Comparison of ENCODE assay signal across 1 cellular context in the genomic region with DNA sequence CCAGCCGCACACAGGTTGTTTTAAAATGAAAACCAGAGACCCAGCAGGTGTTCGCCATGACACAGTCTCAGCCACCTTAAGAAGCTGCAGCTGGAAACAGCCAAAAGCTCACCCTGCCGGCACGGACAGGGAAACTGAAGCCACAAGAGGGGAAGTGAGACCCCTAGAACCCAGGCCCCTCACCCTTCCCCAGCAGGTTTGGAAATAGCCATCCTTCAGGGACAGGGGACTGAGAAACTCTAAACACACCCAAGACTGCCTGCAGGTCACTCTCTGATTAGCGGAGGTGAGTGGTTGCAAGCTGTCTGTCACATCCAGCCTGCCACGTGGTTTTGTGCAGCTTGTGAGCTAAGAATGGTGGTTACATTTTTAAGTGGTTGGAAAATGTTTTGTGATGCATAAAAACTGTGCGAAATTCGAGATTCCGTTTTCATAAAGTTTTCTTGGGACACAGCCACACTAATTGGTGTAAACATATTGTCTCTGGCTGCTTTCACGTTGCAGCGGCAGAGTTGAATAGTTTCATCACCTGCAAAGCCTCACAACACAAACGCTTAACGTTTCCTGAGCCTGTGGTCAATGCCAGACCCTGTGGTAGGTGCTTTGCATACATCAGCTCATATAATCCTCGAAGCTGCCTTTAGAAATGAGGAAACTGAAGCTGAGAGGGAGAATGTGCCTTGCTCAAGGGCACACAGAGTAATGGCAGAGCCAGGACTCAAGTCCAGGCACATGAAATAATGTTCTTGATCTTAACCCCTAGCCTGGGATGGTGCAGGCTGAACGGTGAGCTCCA.
TF ChIP-seq lines count a peak whose summit lies in the region.

No MANE protein-coding gene starts in this region.

TF ChIP-seq in GM12878, 131 proteins besides CTCF, POLR2A, EP300 and RAD21 (continued from another document):
- TF ChIP-seq, protein P1, sequence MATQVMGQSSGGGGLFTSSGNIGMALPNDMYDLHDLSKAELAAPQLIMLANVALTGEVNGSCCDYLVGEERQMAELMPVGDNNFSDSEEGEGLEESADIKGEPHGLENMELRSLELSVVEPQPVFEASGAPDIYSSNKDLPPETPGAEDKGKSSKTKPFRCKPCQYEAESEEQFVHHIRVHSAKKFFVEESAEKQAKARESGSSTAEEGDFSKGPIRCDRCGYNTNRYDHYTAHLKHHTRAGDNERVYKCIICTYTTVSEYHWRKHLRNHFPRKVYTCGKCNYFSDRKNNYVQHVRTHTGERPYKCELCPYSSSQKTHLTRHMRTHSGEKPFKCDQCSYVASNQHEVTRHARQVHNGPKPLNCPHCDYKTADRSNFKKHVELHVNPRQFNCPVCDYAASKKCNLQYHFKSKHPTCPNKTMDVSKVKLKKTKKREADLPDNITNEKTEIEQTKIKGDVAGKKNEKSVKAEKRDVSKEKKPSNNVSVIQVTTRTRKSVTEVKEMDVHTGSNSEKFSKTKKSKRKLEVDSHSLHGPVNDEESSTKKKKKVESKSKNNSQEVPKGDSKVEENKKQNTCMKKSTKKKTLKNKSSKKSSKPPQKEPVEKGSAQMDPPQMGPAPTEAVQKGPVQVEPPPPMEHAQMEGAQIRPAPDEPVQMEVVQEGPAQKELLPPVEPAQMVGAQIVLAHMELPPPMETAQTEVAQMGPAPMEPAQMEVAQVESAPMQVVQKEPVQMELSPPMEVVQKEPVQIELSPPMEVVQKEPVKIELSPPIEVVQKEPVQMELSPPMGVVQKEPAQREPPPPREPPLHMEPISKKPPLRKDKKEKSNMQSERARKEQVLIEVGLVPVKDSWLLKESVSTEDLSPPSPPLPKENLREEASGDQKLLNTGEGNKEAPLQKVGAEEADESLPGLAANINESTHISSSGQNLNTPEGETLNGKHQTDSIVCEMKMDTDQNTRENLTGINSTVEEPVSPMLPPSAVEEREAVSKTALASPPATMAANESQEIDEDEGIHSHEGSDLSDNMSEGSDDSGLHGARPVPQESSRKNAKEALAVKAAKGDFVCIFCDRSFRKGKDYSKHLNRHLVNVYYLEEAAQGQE (IDR thresholded peaks at IDR 0.05; ENCODE audit: low read depth, low read length), result no peak
- TF ChIP-seq WRNIP1 (IDR thresholded peaks at IDR 0.05; ENCODE audit: borderline replicate concordance, low read depth, low read length) (0 out of 2 replicates have a peak, but pooled peaks have one; percentile 66), HDAC2 (IDR thresholded peaks at IDR 0.05) (no peak), FOXK2 (IDR thresholded peaks at IDR 0.05) (no peak), ZNF207 (IDR thresholded peaks at IDR 0.05; ENCODE audit: borderline replicate concordance) (no peak), POLR2AphosphoS5 (IDR thresholded peaks at IDR 0.05; ENCODE audit: low read length) (peak; percentile 99), MYB (IDR thresholded peaks at IDR 0.05; ENCODE audit: borderline replicate concordance, low read depth, low read length) (peak; percentile 79), CHD1 (IDR thresholded peaks at IDR 0.05; ENCODE audit: low read depth, low read length) (0 out of 2 replicates have a peak, but pooled peaks have one; percentile 84), ZNF217 (IDR thresholded peaks at IDR 0.05) (peak; percentile 57; the same call in 1 of the 2 replicates), TAF1 (IDR thresholded peaks at IDR 0.05; ENCODE audit: borderline replicate concordance, low read depth, low read length) (peak; percentile 47; the same call in 1 of the 2 replicates), SP1 (IDR thresholded peaks at IDR 0.05; ENCODE audit: low read depth, low read length) (peak; percentile 63), ESRRA (IDR thresholded peaks at IDR 0.05; ENCODE audit: low read length) (no peak), NFXL1 (IDR thresholded peaks at IDR 0.05; ENCODE audit: borderline replicate concordance) (no peak), MXI1 (IDR thresholded peaks at IDR 0.05; ENCODE audit: low read depth, low read length) (peak; percentile 83), SMC3 (IDR thresholded peaks at IDR 0.05; ENCODE audit: borderline replicate concordance, low read length) (no peak; the same call in 1 of the 2 replicates), JUNB (IDR thresholded peaks at IDR 0.05) (no peak; the same call in 1 of the 2 replicates), ZNF274 (IDR thresholded peaks at IDR 0.05; ENCODE audit: insufficient read depth, insufficient read length) (no peak), YY1 (IDR thresholded peaks at IDR 0.05; ENCODE audit: low read depth, low read length) (peak; percentile 44; the same call in 1 of the 2 replicates), ZNF384 (IDR thresholded peaks at IDR 0.05; ENCODE audit: borderline replicate concordance, low read depth, low read length) (no peak), RCOR1 (conservative IDR thresholded peaks at IDR 0.05; ENCODE audit: low read depth, low read length) (0 out of 2 replicates have a peak, but pooled peaks have one; percentile 40)
- TF ChIP-seq, protein P2, sequence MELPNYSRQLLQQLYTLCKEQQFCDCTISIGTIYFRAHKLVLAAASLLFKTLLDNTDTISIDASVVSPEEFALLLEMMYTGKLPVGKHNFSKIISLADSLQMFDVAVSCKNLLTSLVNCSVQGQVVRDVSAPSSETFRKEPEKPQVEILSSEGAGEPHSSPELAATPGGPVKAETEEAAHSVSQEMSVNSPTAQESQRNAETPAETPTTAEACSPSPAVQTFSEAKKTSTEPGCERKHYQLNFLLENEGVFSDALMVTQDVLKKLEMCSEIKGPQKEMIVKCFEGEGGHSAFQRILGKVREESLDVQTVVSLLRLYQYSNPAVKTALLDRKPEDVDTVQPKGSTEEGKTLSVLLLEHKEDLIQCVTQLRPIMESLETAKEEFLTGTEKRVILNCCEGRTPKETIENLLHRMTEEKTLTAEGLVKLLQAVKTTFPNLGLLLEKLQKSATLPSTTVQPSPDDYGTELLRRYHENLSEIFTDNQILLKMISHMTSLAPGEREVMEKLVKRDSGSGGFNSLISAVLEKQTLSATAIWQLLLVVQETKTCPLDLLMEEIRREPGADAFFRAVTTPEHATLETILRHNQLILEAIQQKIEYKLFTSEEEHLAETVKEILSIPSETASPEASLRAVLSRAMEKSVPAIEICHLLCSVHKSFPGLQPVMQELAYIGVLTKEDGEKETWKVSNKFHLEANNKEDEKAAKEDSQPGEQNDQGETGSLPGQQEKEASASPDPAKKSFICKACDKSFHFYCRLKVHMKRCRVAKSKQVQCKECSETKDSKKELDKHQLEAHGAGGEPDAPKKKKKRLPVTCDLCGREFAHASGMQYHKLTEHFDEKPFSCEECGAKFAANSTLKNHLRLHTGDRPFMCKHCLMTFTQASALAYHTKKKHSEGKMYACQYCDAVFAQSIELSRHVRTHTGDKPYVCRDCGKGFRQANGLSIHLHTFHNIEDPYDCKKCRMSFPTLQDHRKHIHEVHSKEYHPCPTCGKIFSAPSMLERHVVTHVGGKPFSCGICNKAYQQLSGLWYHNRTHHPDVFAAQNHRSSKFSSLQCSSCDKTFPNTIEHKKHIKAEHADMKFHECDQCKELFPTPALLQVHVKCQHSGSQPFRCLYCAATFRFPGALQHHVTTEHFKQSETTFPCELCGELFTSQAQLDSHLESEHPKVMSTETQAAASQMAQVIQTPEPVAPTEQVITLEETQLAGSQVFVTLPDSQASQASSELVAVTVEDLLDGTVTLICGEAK (IDR thresholded peaks at IDR 0.05; ENCODE audit: borderline replicate concordance), result peak; percentile 92
- TF ChIP-seq, protein P3, sequence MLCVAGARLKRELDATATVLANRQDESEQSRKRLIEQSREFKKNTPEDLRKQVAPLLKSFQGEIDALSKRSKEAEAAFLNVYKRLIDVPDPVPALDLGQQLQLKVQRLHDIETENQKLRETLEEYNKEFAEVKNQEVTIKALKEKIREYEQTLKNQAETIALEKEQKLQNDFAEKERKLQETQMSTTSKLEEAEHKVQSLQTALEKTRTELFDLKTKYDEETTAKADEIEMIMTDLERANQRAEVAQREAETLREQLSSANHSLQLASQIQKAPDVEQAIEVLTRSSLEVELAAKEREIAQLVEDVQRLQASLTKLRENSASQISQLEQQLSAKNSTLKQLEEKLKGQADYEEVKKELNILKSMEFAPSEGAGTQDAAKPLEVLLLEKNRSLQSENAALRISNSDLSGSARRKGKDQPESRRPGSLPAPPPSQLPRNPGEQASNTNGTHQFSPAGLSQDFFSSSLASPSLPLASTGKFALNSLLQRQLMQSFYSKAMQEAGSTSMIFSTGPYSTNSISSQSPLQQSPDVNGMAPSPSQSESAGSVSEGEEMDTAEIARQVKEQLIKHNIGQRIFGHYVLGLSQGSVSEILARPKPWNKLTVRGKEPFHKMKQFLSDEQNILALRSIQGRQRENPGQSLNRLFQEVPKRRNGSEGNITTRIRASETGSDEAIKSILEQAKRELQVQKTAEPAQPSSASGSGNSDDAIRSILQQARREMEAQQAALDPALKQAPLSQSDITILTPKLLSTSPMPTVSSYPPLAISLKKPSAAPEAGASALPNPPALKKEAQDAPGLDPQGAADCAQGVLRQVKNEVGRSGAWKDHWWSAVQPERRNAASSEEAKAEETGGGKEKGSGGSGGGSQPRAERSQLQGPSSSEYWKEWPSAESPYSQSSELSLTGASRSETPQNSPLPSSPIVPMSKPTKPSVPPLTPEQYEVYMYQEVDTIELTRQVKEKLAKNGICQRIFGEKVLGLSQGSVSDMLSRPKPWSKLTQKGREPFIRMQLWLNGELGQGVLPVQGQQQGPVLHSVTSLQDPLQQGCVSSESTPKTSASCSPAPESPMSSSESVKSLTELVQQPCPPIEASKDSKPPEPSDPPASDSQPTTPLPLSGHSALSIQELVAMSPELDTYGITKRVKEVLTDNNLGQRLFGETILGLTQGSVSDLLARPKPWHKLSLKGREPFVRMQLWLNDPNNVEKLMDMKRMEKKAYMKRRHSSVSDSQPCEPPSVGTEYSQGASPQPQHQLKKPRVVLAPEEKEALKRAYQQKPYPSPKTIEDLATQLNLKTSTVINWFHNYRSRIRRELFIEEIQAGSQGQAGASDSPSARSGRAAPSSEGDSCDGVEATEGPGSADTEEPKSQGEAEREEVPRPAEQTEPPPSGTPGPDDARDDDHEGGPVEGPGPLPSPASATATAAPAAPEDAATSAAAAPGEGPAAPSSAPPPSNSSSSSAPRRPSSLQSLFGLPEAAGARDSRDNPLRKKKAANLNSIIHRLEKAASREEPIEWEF (IDR thresholded peaks at IDR 0.05; ENCODE audit: insufficient replicate concordance, low read depth, low read length), result peak; percentile 38
- TF ChIP-seq, protein P4, sequence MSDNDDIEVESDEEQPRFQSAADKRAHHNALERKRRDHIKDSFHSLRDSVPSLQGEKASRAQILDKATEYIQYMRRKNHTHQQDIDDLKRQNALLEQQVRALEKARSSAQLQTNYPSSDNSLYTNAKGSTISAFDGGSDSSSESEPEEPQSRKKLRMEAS (IDR thresholded peaks at IDR 0.05; ENCODE audit: low read depth, low read length), result peak; percentile 38; the same call in 1 of the 2 replicates
